7 cellular contexts compared by ENCODE assay signal in genomic region chr14:100439781-100440180, GRCh38.
A peak's percentile ranks its signal among the peaks of the same experiment; 100 is the strongest.
DNase-seq lines count a peak whose midpoint lies in the region; ATAC-seq and TF ChIP-seq lines count a peak whose summit lies in the region.

No MANE protein-coding gene starts in this region.

- no peaks in the 10 kb centered on the region for H3K27me3 ChIP-seq in PC-9 (ENCODE audit: insufficient read depth, low read depth)
- no peaks in the 10 kb centered on the region for H3K27me3 ChIP-seq in upper lobe of left lung

- H3K27ac ChIP-seq in PC-9 (no peak overlapping the region), caudate nucleus (ENCODE audit: low read depth, low read length) (peak overlapping the region; percentile 85), upper lobe of left lung (peak overlapping the region; percentile 41 to 73 (median 66))

- H3K36me3 ChIP-seq in PC-9 (ENCODE audit: low read depth) (no peaks in the 10 kb centered on the region), upper lobe of left lung (no peaks in the 10 kb centered on the region)

- H3F3A ChIP-seq in PC-9 (ENCODE audit: insufficient read depth, low read depth) = peaks cover 15% of the 10 kb centered on the region; the same call in 1 of the 2 replicates

- no peaks in the 10 kb centered on the region for H3K79me2 ChIP-seq in PC-9 (ENCODE audit: low read depth)

- no peaks in the 10 kb centered on the region for H3K9me3 ChIP-seq in PC-9 (ENCODE audit: insufficient read depth, low read depth)
- no peaks in the 10 kb centered on the region for H3K9me3 ChIP-seq in upper lobe of left lung

- CTCF ChIA-PET in PC-9 (lab: Charles Lee) = interaction anchor here (0.6 to 0.9 kb wide), 2 partner anchors 29 to 36 kb away, joined by 3 read pairs; no protein-coding TSS in a partner anchor

- intact Hi-C loops in PC-9 (cut with micrococcal nuclease; ENCODE audit: unreplicated experiment) = loop anchor here (2.0 kb wide), 1 partner anchor 205 kb away; no protein-coding TSS in a partner anchor

- 36 to 46% methylated on average over 6 of the region's 6 CpGs for WGBS in upper lobe of left lung, 2 donors

- TF ChIP-seq EP300 in upper lobe of left lung (IDR thresholded peaks at IDR 0.05) = peak in 1 of 4 donors; percentile 14

- H3K4me1 ChIP-seq in PC-9 (replicated peaks; ENCODE audit: insufficient read depth) (peaks cover 21% of the 10 kb centered on the region), upper lobe of left lung (peaks cover 26 to 54% (median 32%) of the 10 kb centered on the region in 4 donors)

- H3K4me3 ChIP-seq in PC-9 = no peak overlapping the region
- H3K4me3 ChIP-seq in upper lobe of left lung = no peak overlapping the region

- TF ChIP-seq CTCF in PC-9 (conservative IDR thresholded peaks at IDR 0.05) (no peak), upper lobe of left lung (IDR thresholded peaks at IDR 0.05) (no peak)

- DNase-seq in PC-9 (no peak), caudate nucleus (lab: John Stamatoyannopoulos, UW) (peak in 9 of 61 donors; percentile 4 to 79 (median 43)), kidney tubule cell (ENCODE audit: low spot score) (peak; percentile 44), upper lobe of left lung (no peak), C1 segment of cervical spinal cord (lab: John Stamatoyannopoulos, UW) (no peak)
- no peak for DNase-seq in activated CD4-positive, alpha-beta T cell treated with anti-CD3 and anti-CD28 coated beads for 4 hours
- no peak for DNase-seq in stimulated activated CD4-positive, alpha-beta T cell treated with anti-CD3 and anti-CD28 coated beads, Interleukin-4, amount 100 ng/mL, for 1 hour

- H3K4me2 ChIP-seq in PC-9 = peak overlapping the region; percentile 36

- H2AFZ ChIP-seq in PC-9 = no peak overlapping the region

- no TSS peak for BruUV-seq in PC-9 (replicated peaks; lab: Mats Ljungman, UMichigan)

- POLR2A ChIA-PET in PC-9 (lab: Charles Lee; ENCODE audit: unreplicated experiment) = no interaction called here

- peaks cover 10% of the 10 kb centered on the region; the same call in 1 of the 2 replicates for H4K20me1 ChIP-seq in PC-9 (ENCODE audit: insufficient read depth)

- H3K9me2 ChIP-seq in PC-9 (ENCODE audit: insufficient read depth) = no peaks in the 10 kb centered on the region

- peak in 1 of 2 donors; percentile 63 for ATAC-seq in upper lobe of left lung (ENCODE audit: low FRiP score in 2 of 2)

- no peak for TF ChIP-seq POLR2A in upper lobe of left lung (IDR thresholded peaks at IDR 0.05)
